In the genomic region with DNA sequence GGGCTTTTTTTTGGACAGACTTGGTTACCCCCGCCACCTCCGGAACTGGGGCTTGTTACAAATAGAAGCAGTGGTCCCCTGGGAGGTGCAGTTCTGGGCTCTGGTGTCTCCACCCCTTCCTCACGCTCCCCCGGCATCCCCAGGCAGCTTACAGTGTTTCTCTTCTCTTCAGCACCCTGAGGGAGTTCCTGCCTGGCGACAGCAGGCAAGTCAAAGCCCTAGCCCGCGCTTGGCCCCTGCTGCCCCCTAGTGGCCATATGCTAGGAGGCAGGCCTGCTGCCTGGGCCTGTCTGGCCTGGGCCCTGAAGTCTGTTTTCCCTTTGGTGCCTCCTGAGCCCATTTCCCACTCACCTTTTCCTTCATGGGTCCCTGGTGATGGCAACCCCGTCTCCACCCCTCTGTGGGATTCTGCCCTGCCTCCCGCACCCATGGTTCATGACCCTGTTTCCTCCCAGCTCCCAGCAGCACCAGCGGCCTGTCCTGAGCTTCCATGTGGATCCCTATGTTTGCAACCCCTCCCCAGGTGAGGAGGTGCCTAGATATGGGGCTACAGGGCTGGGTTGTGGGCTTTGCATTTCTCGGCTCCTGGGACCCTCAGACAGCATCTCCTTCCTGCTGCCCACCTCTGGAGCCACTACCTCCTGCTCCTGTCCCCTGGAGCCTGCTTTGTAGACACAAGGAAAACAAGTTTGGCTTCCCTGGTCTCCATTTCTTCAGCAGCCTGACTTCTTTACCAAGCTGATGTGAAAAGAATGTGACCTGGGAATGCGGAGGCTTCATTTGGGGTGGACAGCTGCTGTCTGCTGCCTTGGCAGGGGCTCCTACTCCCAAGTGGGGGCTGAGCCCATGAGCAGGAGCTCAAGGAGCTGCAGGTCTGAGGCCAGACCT, we compare ENCODE assay signal across 1 cellular context.
A peak's percentile ranks its signal among the peaks of the same experiment; 100 is the strongest.
TF ChIP-seq lines count a peak whose summit lies in the region.

No MANE protein-coding gene starts in this region.

TF ChIP-seq in HepG2, 621 proteins besides CTCF, POLR2A, EP300 and RAD21 (continued from another document and continues in another):
- TF ChIP-seq, protein P1, sequence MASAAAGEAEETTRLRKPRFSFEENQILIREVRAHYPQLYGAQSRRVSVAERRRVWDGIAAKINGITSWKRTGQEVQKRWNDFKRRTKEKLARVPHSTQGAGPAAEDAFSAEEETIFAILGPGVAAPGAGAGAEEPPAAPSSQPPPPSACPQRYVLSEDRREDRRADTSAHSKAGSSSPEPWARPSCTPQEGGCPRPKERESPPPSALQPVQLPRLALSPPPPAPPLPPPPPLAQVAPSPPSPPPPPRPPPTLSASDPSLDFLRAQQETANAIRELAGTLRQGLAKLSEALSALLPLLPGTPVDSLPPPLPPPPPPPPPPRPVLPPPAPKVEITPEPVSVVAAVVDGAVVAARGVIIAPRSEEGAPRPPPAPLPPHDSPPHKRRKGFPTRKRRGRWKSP (CRISPR knock-in tag; IDR thresholded peaks at IDR 0.05) = peak; percentile 39; the same call in 1 of the 2 replicates
- TF ChIP-seq, protein P2, sequence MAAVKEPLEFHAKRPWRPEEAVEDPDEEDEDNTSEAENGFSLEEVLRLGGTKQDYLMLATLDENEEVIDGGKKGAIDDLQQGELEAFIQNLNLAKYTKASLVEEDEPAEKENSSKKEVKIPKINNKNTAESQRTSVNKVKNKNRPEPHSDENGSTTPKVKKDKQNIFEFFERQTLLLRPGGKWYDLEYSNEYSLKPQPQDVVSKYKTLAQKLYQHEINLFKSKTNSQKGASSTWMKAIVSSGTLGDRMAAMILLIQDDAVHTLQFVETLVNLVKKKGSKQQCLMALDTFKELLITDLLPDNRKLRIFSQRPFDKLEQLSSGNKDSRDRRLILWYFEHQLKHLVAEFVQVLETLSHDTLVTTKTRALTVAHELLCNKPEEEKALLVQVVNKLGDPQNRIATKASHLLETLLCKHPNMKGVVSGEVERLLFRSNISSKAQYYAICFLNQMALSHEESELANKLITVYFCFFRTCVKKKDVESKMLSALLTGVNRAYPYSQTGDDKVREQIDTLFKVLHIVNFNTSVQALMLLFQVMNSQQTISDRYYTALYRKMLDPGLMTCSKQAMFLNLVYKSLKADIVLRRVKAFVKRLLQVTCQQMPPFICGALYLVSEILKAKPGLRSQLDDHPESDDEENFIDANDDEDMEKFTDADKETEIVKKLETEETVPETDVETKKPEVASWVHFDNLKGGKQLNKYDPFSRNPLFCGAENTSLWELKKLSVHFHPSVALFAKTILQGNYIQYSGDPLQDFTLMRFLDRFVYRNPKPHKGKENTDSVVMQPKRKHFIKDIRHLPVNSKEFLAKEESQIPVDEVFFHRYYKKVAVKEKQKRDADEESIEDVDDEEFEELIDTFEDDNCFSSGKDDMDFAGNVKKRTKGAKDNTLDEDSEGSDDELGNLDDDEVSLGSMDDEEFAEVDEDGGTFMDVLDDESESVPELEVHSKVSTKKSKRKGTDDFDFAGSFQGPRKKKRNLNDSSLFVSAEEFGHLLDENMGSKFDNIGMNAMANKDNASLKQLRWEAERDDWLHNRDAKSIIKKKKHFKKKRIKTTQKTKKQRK (IDR thresholded peaks at IDR 0.05; ENCODE audit: low read length) = no peak
- TF ChIP-seq, protein P3, sequence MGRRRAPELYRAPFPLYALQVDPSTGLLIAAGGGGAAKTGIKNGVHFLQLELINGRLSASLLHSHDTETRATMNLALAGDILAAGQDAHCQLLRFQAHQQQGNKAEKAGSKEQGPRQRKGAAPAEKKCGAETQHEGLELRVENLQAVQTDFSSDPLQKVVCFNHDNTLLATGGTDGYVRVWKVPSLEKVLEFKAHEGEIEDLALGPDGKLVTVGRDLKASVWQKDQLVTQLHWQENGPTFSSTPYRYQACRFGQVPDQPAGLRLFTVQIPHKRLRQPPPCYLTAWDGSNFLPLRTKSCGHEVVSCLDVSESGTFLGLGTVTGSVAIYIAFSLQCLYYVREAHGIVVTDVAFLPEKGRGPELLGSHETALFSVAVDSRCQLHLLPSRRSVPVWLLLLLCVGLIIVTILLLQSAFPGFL (CRISPR knock-in tag; IDR thresholded peaks at IDR 0.05) = no peak
- TF ChIP-seq, protein P4, sequence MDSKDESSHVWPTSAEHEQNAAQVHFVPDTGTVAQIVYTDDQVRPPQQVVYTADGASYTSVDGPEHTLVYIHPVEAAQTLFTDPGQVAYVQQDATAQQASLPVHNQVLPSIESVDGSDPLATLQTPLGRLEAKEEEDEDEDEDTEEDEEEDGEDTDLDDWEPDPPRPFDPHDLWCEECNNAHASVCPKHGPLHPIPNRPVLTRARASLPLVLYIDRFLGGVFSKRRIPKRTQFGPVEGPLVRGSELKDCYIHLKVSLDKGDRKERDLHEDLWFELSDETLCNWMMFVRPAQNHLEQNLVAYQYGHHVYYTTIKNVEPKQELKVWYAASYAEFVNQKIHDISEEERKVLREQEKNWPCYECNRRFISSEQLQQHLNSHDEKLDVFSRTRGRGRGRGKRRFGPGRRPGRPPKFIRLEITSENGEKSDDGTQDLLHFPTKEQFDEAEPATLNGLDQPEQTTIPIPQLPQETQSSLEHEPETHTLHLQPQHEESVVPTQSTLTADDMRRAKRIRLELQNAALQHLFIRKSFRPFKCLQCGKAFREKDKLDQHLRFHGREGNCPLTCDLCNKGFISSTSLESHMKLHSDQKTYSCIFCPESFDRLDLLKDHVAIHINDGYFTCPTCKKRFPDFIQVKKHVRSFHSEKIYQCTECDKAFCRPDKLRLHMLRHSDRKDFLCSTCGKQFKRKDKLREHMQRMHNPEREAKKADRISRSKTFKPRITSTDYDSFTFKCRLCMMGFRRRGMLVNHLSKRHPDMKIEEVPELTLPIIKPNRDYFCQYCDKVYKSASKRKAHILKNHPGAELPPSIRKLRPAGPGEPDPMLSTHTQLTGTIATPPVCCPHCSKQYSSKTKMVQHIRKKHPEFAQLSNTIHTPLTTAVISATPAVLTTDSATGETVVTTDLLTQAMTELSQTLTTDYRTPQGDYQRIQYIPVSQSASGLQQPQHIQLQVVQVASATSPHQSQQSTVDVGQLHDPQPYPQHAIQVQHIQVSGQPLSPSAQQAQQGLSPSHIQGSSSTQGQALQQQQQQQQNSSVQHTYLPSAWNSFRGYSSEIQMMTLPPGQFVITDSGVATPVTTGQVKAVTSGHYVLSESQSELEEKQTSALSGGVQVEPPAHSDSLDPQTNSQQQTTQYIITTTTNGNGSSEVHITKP (CRISPR knock-in tag; IDR thresholded peaks at IDR 0.05; ENCODE audit: low read depth) = peak; percentile 60; the same call in 1 of the 2 replicates
- TF ChIP-seq RARG (CRISPR knock-in tag; IDR thresholded peaks at IDR 0.05; ENCODE audit: low read depth) = no peak
- TF ChIP-seq, protein P5, sequence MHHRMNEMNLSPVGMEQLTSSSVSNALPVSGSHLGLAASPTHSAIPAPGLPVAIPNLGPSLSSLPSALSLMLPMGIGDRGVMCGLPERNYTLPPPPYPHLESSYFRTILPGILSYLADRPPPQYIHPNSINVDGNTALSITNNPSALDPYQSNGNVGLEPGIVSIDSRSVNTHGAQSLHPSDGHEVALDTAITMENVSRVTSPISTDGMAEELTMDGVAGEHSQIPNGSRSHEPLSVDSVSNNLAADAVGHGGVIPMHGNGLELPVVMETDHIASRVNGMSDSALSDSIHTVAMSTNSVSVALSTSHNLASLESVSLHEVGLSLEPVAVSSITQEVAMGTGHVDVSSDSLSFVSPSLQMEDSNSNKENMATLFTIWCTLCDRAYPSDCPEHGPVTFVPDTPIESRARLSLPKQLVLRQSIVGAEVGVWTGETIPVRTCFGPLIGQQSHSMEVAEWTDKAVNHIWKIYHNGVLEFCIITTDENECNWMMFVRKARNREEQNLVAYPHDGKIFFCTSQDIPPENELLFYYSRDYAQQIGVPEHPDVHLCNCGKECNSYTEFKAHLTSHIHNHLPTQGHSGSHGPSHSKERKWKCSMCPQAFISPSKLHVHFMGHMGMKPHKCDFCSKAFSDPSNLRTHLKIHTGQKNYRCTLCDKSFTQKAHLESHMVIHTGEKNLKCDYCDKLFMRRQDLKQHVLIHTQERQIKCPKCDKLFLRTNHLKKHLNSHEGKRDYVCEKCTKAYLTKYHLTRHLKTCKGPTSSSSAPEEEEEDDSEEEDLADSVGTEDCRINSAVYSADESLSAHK (CRISPR knock-in tag; IDR thresholded peaks at IDR 0.05; ENCODE audit: borderline replicate concordance) = no peak
- TF ChIP-seq DR1 (CRISPR knock-in tag; IDR thresholded peaks at IDR 0.05) = no peak
- no peak for TF ChIP-seq FOXA1 (IDR thresholded peaks at IDR 0.05)
- TF ChIP-seq FOXA1 (CRISPR knock-in tag; IDR thresholded peaks at IDR 0.05) = no peak
- TF ChIP-seq, protein P6, sequence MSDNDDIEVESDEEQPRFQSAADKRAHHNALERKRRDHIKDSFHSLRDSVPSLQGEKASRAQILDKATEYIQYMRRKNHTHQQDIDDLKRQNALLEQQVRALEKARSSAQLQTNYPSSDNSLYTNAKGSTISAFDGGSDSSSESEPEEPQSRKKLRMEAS (IDR thresholded peaks at IDR 0.05) = no peak
- TF ChIP-seq, protein P7, sequence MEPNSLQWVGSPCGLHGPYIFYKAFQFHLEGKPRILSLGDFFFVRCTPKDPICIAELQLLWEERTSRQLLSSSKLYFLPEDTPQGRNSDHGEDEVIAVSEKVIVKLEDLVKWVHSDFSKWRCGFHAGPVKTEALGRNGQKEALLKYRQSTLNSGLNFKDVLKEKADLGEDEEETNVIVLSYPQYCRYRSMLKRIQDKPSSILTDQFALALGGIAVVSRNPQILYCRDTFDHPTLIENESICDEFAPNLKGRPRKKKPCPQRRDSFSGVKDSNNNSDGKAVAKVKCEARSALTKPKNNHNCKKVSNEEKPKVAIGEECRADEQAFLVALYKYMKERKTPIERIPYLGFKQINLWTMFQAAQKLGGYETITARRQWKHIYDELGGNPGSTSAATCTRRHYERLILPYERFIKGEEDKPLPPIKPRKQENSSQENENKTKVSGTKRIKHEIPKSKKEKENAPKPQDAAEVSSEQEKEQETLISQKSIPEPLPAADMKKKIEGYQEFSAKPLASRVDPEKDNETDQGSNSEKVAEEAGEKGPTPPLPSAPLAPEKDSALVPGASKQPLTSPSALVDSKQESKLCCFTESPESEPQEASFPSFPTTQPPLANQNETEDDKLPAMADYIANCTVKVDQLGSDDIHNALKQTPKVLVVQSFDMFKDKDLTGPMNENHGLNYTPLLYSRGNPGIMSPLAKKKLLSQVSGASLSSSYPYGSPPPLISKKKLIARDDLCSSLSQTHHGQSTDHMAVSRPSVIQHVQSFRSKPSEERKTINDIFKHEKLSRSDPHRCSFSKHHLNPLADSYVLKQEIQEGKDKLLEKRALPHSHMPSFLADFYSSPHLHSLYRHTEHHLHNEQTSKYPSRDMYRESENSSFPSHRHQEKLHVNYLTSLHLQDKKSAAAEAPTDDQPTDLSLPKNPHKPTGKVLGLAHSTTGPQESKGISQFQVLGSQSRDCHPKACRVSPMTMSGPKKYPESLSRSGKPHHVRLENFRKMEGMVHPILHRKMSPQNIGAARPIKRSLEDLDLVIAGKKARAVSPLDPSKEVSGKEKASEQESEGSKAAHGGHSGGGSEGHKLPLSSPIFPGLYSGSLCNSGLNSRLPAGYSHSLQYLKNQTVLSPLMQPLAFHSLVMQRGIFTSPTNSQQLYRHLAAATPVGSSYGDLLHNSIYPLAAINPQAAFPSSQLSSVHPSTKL (CRISPR knock-in tag; IDR thresholded peaks at IDR 0.05) = no peak
- 0 out of 2 replicates have a peak, but pooled peaks have one; percentile 66 for TF ChIP-seq KDM3A (CRISPR knock-in tag; IDR thresholded peaks at IDR 0.05; ENCODE audit: low read depth)
- no peak for TF ChIP-seq PHF20 (CRISPR knock-in tag; IDR thresholded peaks at IDR 0.05)
- TF ChIP-seq NFATC3 (CRISPR knock-in tag; IDR thresholded peaks at IDR 0.05) = no peak
- TF ChIP-seq ATAD3A (CRISPR knock-in tag; IDR thresholded peaks at IDR 0.05) = no peak
- no peak for TF ChIP-seq PAWR (CRISPR knock-in tag; IDR thresholded peaks at IDR 0.05; ENCODE audit: borderline replicate concordance)
- TF ChIP-seq MED8 (CRISPR knock-in tag; IDR thresholded peaks at IDR 0.05; ENCODE audit: insufficient replicate concordance) = no peak
- TF ChIP-seq ZNF34 (CRISPR knock-in tag; IDR thresholded peaks at IDR 0.05; ENCODE audit: borderline replicate concordance) = no peak
- TF ChIP-seq, protein P8, sequence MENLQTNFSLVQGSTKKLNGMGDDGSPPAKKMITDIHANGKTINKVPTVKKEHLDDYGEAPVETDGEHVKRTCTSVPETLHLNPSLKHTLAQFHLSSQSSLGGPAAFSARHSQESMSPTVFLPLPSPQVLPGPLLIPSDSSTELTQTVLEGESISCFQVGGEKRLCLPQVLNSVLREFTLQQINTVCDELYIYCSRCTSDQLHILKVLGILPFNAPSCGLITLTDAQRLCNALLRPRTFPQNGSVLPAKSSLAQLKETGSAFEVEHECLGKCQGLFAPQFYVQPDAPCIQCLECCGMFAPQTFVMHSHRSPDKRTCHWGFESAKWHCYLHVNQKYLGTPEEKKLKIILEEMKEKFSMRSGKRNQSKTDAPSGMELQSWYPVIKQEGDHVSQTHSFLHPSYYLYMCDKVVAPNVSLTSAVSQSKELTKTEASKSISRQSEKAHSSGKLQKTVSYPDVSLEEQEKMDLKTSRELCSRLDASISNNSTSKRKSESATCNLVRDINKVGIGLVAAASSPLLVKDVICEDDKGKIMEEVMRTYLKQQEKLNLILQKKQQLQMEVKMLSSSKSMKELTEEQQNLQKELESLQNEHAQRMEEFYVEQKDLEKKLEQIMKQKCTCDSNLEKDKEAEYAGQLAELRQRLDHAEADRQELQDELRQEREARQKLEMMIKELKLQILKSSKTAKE (CRISPR knock-in tag; IDR thresholded peaks at IDR 0.05; ENCODE audit: borderline replicate concordance) = no peak
- TF ChIP-seq, protein P9, sequence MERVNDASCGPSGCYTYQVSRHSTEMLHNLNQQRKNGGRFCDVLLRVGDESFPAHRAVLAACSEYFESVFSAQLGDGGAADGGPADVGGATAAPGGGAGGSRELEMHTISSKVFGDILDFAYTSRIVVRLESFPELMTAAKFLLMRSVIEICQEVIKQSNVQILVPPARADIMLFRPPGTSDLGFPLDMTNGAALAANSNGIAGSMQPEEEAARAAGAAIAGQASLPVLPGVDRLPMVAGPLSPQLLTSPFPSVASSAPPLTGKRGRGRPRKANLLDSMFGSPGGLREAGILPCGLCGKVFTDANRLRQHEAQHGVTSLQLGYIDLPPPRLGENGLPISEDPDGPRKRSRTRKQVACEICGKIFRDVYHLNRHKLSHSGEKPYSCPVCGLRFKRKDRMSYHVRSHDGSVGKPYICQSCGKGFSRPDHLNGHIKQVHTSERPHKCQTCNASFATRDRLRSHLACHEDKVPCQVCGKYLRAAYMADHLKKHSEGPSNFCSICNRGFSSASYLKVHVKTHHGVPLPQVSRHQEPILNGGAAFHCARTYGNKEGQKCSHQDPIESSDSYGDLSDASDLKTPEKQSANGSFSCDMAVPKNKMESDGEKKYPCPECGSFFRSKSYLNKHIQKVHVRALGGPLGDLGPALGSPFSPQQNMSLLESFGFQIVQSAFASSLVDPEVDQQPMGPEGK (CRISPR knock-in tag; IDR thresholded peaks at IDR 0.05) = peak; percentile 41
- no peak for TF ChIP-seq NFE2 (CRISPR knock-in tag; IDR thresholded peaks at IDR 0.05)
- TF ChIP-seq, protein P10, sequence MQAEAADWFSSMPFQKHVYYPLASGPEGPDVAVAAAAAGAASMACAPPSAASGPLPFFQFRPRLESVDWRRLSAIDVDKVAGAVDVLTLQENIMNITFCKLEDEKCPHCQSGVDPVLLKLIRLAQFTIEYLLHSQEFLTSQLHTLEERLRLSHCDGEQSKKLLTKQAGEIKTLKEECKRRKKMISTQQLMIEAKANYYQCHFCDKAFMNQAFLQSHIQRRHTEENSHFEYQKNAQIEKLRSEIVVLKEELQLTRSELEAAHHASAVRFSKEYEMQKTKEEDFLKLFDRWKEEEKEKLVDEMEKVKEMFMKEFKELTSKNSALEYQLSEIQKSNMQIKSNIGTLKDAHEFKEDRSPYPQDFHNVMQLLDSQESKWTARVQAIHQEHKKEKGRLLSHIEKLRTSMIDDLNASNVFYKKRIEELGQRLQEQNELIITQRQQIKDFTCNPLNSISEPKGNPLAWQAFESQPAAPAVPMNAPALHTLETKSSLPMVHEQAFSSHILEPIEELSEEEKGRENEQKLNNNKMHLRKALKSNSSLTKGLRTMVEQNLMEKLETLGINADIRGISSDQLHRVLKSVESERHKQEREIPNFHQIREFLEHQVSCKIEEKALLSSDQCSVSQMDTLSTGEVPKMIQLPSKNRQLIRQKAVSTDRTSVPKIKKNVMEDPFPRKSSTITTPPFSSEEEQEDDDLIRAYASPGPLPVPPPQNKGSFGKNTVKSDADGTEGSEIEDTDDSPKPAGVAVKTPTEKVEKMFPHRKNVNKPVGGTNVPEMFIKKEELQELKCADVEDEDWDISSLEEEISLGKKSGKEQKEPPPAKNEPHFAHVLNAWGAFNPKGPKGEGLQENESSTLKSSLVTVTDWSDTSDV (CRISPR knock-in tag; IDR thresholded peaks at IDR 0.05) = no peak
- TF ChIP-seq EED (CRISPR knock-in tag; IDR thresholded peaks at IDR 0.05) = peak; percentile 82; the same call in 1 of the 2 replicates
